15 cellular contexts compared by ENCODE assay signal in the genomic region with DNA sequence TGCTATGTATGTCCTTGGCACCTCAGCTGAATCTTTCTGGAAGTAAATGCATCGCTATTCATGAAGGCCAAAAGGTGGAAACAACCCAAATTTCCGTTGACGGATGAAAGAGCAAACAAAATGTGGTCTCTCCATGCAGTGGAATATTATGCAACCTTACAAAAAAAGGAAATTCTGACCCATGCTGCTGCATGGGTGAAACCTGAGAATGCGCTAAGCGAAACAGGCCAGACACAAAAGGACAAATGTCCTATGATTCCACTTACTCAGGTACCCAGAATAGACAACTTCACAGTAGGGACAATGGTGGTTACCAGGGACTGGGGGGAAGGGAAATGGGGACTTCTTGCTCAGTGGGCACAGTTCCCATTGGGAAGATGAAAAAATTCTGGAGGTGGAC.
A peak's percentile ranks its signal among the peaks of the same experiment; 100 is the strongest.
DNase-seq lines count a peak whose midpoint lies in the region; ATAC-seq and TF ChIP-seq lines count a peak whose summit lies in the region.
"Had no signal": no experiment of that assay in that cellular context is flagged by ENCODE, and none has a peak within 500 bp of the region (broad histone marks: within the 10 kb centered on the region; RNA-seq: fewer than 3 reads in every experiment).

No MANE protein-coding gene starts in this region.

- H3K9me3 ChIP-seq in right atrium auricular region (no peaks in the 10 kb centered on the region), heart right ventricle (no peaks in the 10 kb centered on the region), esophagus muscularis mucosa (no peaks in the 10 kb centered on the region), mucosa of descending colon (no peaks in the 10 kb centered on the region)
- H3K9me3 ChIP-seq: A549, Caco-2 had no signal

- peak overlapping the region; percentile 28 to 76 for H3K27ac Mint-ChIP-seq in natural killer cell treated with Interleukin-12 subunit alpha and Interleukin-12 subunit beta and Interleukin-15 and Interleukin-18, amount 100 ng/mL, for 72 hours
- H3K27ac Mint-ChIP-seq: CD4-positive, alpha-beta T cell had no signal

- H3K4me1 ChIP-seq in right atrium auricular region (no peaks in the 10 kb centered on the region), heart right ventricle (peaks cover 0 to 13% (median 0%) of the 10 kb centered on the region in 9 donors), esophagus muscularis mucosa (peaks cover 0 to 17% (median 0%) of the 10 kb centered on the region in 4 donors), mucosa of descending colon (ENCODE audit: low read depth) (no peaks in the 10 kb centered on the region)
- H3K4me1 ChIP-seq: A549 had no signal

- ATAC-seq in heart right ventricle, result no peak
- ATAC-seq in natural killer cell treated with Interleukin-12 subunit alpha and Interleukin-12 subunit beta and Interleukin-15 and Interleukin-18, amount 100 ng/mL, for 72 hours, result no peak
- ATAC-seq in mucosa of descending colon, result no peak
- ATAC-seq in GM21529 (IDR thresholded peaks at IDR 0.05; ENCODE audit: unreplicated experiment), result no peak
- ATAC-seq: A549, HCT116 had no signal

- peak overlapping the region; percentile 73 for H3K4me3 Mint-ChIP-seq in natural killer cell treated with Interleukin-12 subunit alpha and Interleukin-12 subunit beta and Interleukin-15 and Interleukin-18, amount 100 ng/mL, for 72 hours
- H3K4me3 Mint-ChIP-seq: CD4-positive, alpha-beta T cell had no signal

- H3K9me3 Mint-ChIP-seq in natural killer cell treated with Interleukin-12 subunit alpha and Interleukin-12 subunit beta and Interleukin-15 and Interleukin-18, amount 100 ng/mL, for 72 hours, result no peaks in the 10 kb centered on the region
- H3K9me3 Mint-ChIP-seq: CD4-positive, alpha-beta T cell had no signal

- TF ChIP-seq EP300 in esophagus muscularis mucosa (IDR thresholded peaks at IDR 0.05), result no peak

- no peak overlapping the region for H3K27ac ChIP-seq in right atrium auricular region
- H3K27ac ChIP-seq in heart right ventricle, result no peak overlapping the region
- no peak overlapping the region for H3K27ac ChIP-seq in esophagus muscularis mucosa (replicated peaks in 1 of 4)
- H3K27ac ChIP-seq: A549 had no signal

- no peak for TF ChIP-seq CTCF in right atrium auricular region (IDR thresholded peaks at IDR 0.05)
- no peak for TF ChIP-seq CTCF in heart right ventricle (IDR thresholded peaks at IDR 0.05)
- TF ChIP-seq CTCF in esophagus muscularis mucosa (IDR thresholded peaks at IDR 0.05), result no peak
- no peak for TF ChIP-seq CTCF in mucosa of descending colon (IDR thresholded peaks at IDR 0.05)

- H3K27me3 ChIP-seq in right atrium auricular region (no peaks in the 10 kb centered on the region), heart right ventricle (no peaks in the 10 kb centered on the region), esophagus muscularis mucosa (no peaks in the 10 kb centered on the region)

- DNase-seq in right atrium auricular region (ENCODE audit: low spot score), result peak; percentile 36
- no peak for DNase-seq in heart right ventricle
- peak; percentile 31 for DNase-seq in esophagus muscularis mucosa (ENCODE audit: extremely low spot score)
- no peak for DNase-seq in natural killer cell treated with Interleukin-12 subunit alpha and Interleukin-12 subunit beta and Interleukin-15 and Interleukin-18, amount 100 ng/mL, for 72 hours (ENCODE audit: low spot score)
- DNase-seq in activated CD4-positive, alpha-beta T cell treated with anti-CD3 and anti-CD28 coated beads for 48 hours, result no peak
- no peak for DNase-seq in mucosa of descending colon
- DNase-seq: GDM1, GOT3, NCI-H1694 treated with DMSO at 0.1 percent for 48 hours, SHP77 had no signal

- intact Hi-C loops in heart right ventricle (cut with DNase I) (no loop called here), esophagus muscularis mucosa (cut with DNase I) (no loop called here), mucosa of descending colon (cut with DNase I, micrococcal nuclease) (no loop called here)

- H3K36me3 Mint-ChIP-seq in natural killer cell treated with Interleukin-12 subunit alpha and Interleukin-12 subunit beta and Interleukin-15 and Interleukin-18, amount 100 ng/mL, for 72 hours, result no peaks in the 10 kb centered on the region

- H3K36me3 ChIP-seq in right atrium auricular region (no peaks in the 10 kb centered on the region), heart right ventricle (no peaks in the 10 kb centered on the region), esophagus muscularis mucosa (no peaks in the 10 kb centered on the region), mucosa of descending colon (ENCODE audit: low read depth) (no peaks in the 10 kb centered on the region)

- H3K27me3 Mint-ChIP-seq in natural killer cell treated with Interleukin-12 subunit alpha and Interleukin-12 subunit beta and Interleukin-15 and Interleukin-18, amount 100 ng/mL, for 72 hours, result peaks cover 0 to 2% of the 10 kb centered on the region in 2 donors
- H3K27me3 Mint-ChIP-seq: CD4-positive, alpha-beta T cell had no signal

- WGBS in heart right ventricle, 2 donors, result 92 to 95% methylated on average over 5 of the region's 5 CpGs
- 89% methylated on average over 5 of the region's 5 CpGs for WGBS in esophagus muscularis mucosa

- H3K4me1 Mint-ChIP-seq in natural killer cell treated with Interleukin-12 subunit alpha and Interleukin-12 subunit beta and Interleukin-15 and Interleukin-18, amount 100 ng/mL, for 72 hours (ENCODE audit: low read depth in 2 of 2), result peaks cover 42 to 56% of the 10 kb centered on the region in 2 donors

- TF ChIP-seq POLR2A in esophagus muscularis mucosa (IDR thresholded peaks at IDR 0.05; ENCODE audit: low read depth), result no peak

- no peak overlapping the region for H3K4me3 ChIP-seq in right atrium auricular region
- no peak overlapping the region for H3K4me3 ChIP-seq in heart right ventricle
- no peak overlapping the region for H3K4me3 ChIP-seq in esophagus muscularis mucosa
- H3K4me3 ChIP-seq in mucosa of descending colon, result no peak overlapping the region
- H3K4me3 ChIP-seq: A549 had no signal

Comparison
In these comparisons a context has a peak if more than half of its experiments do, and no peak if none do; other contexts are left out.
1. DNase-seq: peak in right atrium auricular region (single experiment) and esophagus muscularis mucosa (single experiment); none in heart right ventricle (0 of 2), natural killer cell treated with Interleukin-12 subunit alpha and Interleukin-12 subunit beta and Interleukin-15 and Interleukin-18, amount 100 ng/mL, for 72 hours (single experiment), activated CD4-positive, alpha-beta T cell treated with anti-CD3 and anti-CD28 coated beads for 48 hours (single experiment) and mucosa of descending colon (0 of 3).